33 cellular contexts compared by ENCODE assay signal in genomic region chr4:128323401-128323800, GRCh38. TPM values are rescaled to one million over a fixed set of nuclear protein-coding genes. Genes with fewer than 3 reads are reported as not detected.
DNase-seq lines count a peak whose midpoint lies in the region; ATAC-seq and TF ChIP-seq lines count a peak whose summit lies in the region.
"Had no signal": no experiment of that assay in that cellular context is flagged by ENCODE, and none has a peak within 500 bp of the region (broad histone marks: within the 10 kb centered on the region; RNA-seq: fewer than 3 reads in every experiment).

No MANE protein-coding gene starts in this region.

- no peak for TF ChIP-seq CTCF in foreskin keratinocyte (conservative IDR thresholded peaks at IDR 0.05)

- no peak overlapping the region for H3K4ac ChIP-seq in trophoblast cell (ENCODE audit: low read depth, low read length)

- H3K4me2 ChIP-seq in GM23248 (ENCODE audit: unreplicated experiment) = peak overlapping the region; percentile 52
- peak overlapping the region; percentile 3 for H3K4me2 ChIP-seq in trophoblast cell (ENCODE audit: low read length)
- H3K4me2 ChIP-seq: BLaER1 treated with 17β-estradiol and CSF1 and Interleukin-3, amounts not matched to agents 10 nM and 100 nM had no signal

- H3K79me2 ChIP-seq in GM23248 (ENCODE audit: insufficient read depth) = no peaks in the 10 kb centered on the region
- peaks cover 4% of the 10 kb centered on the region for H3K79me2 ChIP-seq in trophoblast cell (ENCODE audit: control insufficient read depth, insufficient read depth, low read length, poor library complexity)

- H3K27ac ChIP-seq in GM23248 = peak overlapping the region; percentile 84
- H3K27ac ChIP-seq in foreskin keratinocyte = no peak overlapping the region
- peak overlapping the region; percentile 100 for H3K27ac ChIP-seq in trophoblast cell (ENCODE audit: low read depth, low read length)
- H3K27ac ChIP-seq: BLaER1 treated with 17β-estradiol and CSF1 and Interleukin-3, amounts not matched to agents 10 nM and 100 nM; colonic mucosa; HL-60; left ventricle myocardium inferior; neutrophil; Peyer's patch; psoas muscle; sigmoid colon had no signal

- H4K8ac ChIP-seq in trophoblast cell (ENCODE audit: low read depth, low read length) = peak overlapping the region; percentile 75

- H3K9me2 ChIP-seq in GM23248 (ENCODE audit: insufficient read depth) = no peaks in the 10 kb centered on the region; the same call in 1 of the 2 replicates

- H3K4me3 ChIP-seq in GM23248 (0 out of 2 replicates have a peak overlapping the region, but pooled peaks have one; percentile 12), trophoblast cell (ENCODE audit: low read depth, low read length) (no peak overlapping the region)
- H3K4me3 ChIP-seq: BLaER1 treated with 17β-estradiol and CSF1 and Interleukin-3, amounts not matched to agents 10 nM and 100 nM; colonic mucosa; left ventricle myocardium inferior; Peyer's patch; psoas muscle; sigmoid colon had no signal

- no peaks in the 10 kb centered on the region for H3K9me3 ChIP-seq in GM23248 (ENCODE audit: low read depth)
- H3K9me3 ChIP-seq in trophoblast cell (ENCODE audit: insufficient read depth, low read depth, low read length) = no peaks in the 10 kb centered on the region
- H3K9me3 ChIP-seq: colonic mucosa, left ventricle myocardium inferior, neutrophil, Peyer's patch, psoas muscle, sigmoid colon had no signal

- no peak overlapping the region for H4K12ac ChIP-seq in trophoblast cell (ENCODE audit: low read depth, low read length)

- H3K4me1 ChIP-seq in GM23248 (ENCODE audit: insufficient read depth) (peaks cover 44% of the 10 kb centered on the region), foreskin keratinocyte (peaks cover 28% of the 10 kb centered on the region), trophoblast cell (ENCODE audit: control insufficient read depth in 1 of 2, insufficient read depth in 2 of 2, low read length in 2 of 2) (peaks cover 15 to 17% of the 10 kb centered on the region in 2 experiments)
- H3K4me1 ChIP-seq: BLaER1 treated with 17β-estradiol and CSF1 and Interleukin-3, amounts not matched to agents 10 nM and 100 nM; colonic mucosa; left ventricle myocardium inferior; Peyer's patch; psoas muscle had no signal

- H2AFZ ChIP-seq in GM23248 = no peak overlapping the region
- H2AFZ ChIP-seq in trophoblast cell (ENCODE audit: insufficient read depth, low read length, poor library complexity) = no peak overlapping the region

- in situ Hi-C loops in GM23248 (cut with MboI) = no loop called here

- H3K27me3 ChIP-seq in GM23248 (replicated peaks; ENCODE audit: insufficient read depth) (no peaks in the 10 kb centered on the region), foreskin keratinocyte (no peaks in the 10 kb centered on the region), trophoblast cell (ENCODE audit: insufficient read depth, low read length) (no peaks in the 10 kb centered on the region)
- H3K27me3 ChIP-seq: BLaER1 treated with 17β-estradiol and CSF1 and Interleukin-3, amounts not matched to agents 10 nM and 100 nM; colonic mucosa; neutrophil; Peyer's patch; sigmoid colon had no signal

- H4K91ac ChIP-seq in trophoblast cell (ENCODE audit: low read depth, low read length) = peak overlapping the region; percentile 75

- no peak overlapping the region for H3K18ac ChIP-seq in trophoblast cell (ENCODE audit: low read length)

- H2BK5ac ChIP-seq in trophoblast cell (ENCODE audit: low read depth, low read length, poor library complexity) = peak overlapping the region; percentile 93

- H3K36me3 ChIP-seq in GM23248 (ENCODE audit: low read depth) = 0 out of 2 replicates have a peak, but pooled peaks cover 4% of the 10 kb centered on the region
- H3K36me3 ChIP-seq in trophoblast cell (ENCODE audit: control insufficient read depth in 1 of 2, insufficient read depth in 2 of 2, low read length in 2 of 2) = no peaks in the 10 kb centered on the region
- H3K36me3 ChIP-seq: colonic mucosa, left ventricle myocardium inferior, neutrophil, Peyer's patch, sigmoid colon had no signal

- 31 to 41% methylated on average over 1 of the region's 1 CpG for WGBS in GM23248 (ENCODE audit: low coverage in 1 of 2, low lambda C conversion rate in 2 of 2, missing lambda C conversion rate in 2 of 2), 2 experiments
- WGBS in trophoblast cell (ENCODE audit: extremely low coverage, insufficient coverage, insufficient read length) = no CpG with 5 or more reads among the region's 1 CpG

- peak; percentile 10; the same call in 1 of the 3 replicates for ATAC-seq in SK-N-SH treated with all-trans-retinoic acid at 6 μM for 48 hours
- peak; percentile 24 for ATAC-seq in foreskin keratinocyte
- ATAC-seq in GM21825 (IDR thresholded peaks at IDR 0.05; ENCODE audit: unreplicated experiment) = no peak
- no peak for ATAC-seq in GM18909 (IDR thresholded peaks at IDR 0.05; ENCODE audit: poor library complexity, unreplicated experiment)
- ATAC-seq: naive thymus-derived CD4-positive, alpha-beta T cell; psoas muscle; stimulated activated memory B cell treated with anti-CD40 and anti-IgM and Interleukin-4, amounts not matched to agents 10 μg/mL and 1 μg/mL and 100 μg/mL, for 72 hours had no signal

- peak overlapping the region; percentile 85 for H2BK120ac ChIP-seq in trophoblast cell (ENCODE audit: insufficient read depth, low read length, poor library complexity)

- H3K14ac ChIP-seq in trophoblast cell (ENCODE audit: low read length) = peak overlapping the region; percentile 4

- H3F3A ChIP-seq in GM23248 (ENCODE audit: insufficient read depth) = peaks cover 41% of the 10 kb centered on the region

- peak overlapping the region; percentile 75 for H2BK12ac ChIP-seq in trophoblast cell (ENCODE audit: low read length)

- H3K9ac ChIP-seq in GM23248 (no peak overlapping the region), trophoblast cell (ENCODE audit: low read length) (no peak overlapping the region)
- H3K9ac ChIP-seq: BLaER1 treated with 17β-estradiol and CSF1 and Interleukin-3, amounts not matched to agents 10 nM and 100 nM had no signal

- H2AK5ac ChIP-seq in trophoblast cell (ENCODE audit: low read length) = peak overlapping the region; percentile 44

- peaks cover 31% of the 10 kb centered on the region for H3K79me1 ChIP-seq in trophoblast cell (ENCODE audit: low read length)

- no peak overlapping the region for H3K23ac ChIP-seq in trophoblast cell (ENCODE audit: low read length)

- DNase-seq in GM23248 = no peak
- peak in 1 of 2 donors; percentile 64 for DNase-seq in foreskin keratinocyte
- peak; percentile 86 to 92 for DNase-seq in trophoblast cell
- DNase-seq in HuH-7.5 (ENCODE audit: low spot score) = no peak
- no peak for DNase-seq in UCSD-AML1 (lab: John Stamatoyannopoulos, UW; ENCODE audit: unreplicated experiment)
- DNase-seq: activated B cell treated with CpG ODN at 0.5 μM for 24 hours; activated CD4-positive, alpha-beta T cell treated with anti-CD3 and anti-CD28 coated beads, Interleukin-2, amount 10 ng/mL, durations not matched to agents 7 days and 5 days; activated effector memory CD4-positive, alpha-beta T cell treated with Interleukin-2 at 50 U/mL for 16 hours; activated T-cell treated with anti-CD3 and anti-CD28 coated beads, Interleukin-2, amount 50 U/mL, for 1 hour; anterior cingulate cortex; colonic mucosa; effector CD4-positive, alpha-beta T cell; GF-D8; GOT3; Karpas-422; left ventricle myocardium inferior; midbrain; naive thymus-derived CD4-positive, alpha-beta T cell; NCI-H1436; NCI-H2081; NCI-H69; Peyer's patch; psoas muscle; SIG-M5; sigmoid colon; T-helper 9 cell had no signal

- no peaks in the 10 kb centered on the region for H4K20me1 ChIP-seq in GM23248 (ENCODE audit: insufficient read depth)
- H4K20me1 ChIP-seq: BLaER1 treated with 17β-estradiol and CSF1 and Interleukin-3, amounts not matched to agents 10 nM and 100 nM had no signal

TF ChIP-seq in SK-N-SH treated with all-trans-retinoic acid at 6 μM for 48 hours, 23 proteins besides CTCF, POLR2A, EP300 and RAD21 (continues in another document):
- TF ChIP-seq TOX (CRISPR knock-in tag; IDR thresholded peaks at IDR 0.05; ENCODE audit: borderline replicate concordance) (no peak), ESRRG (CRISPR knock-in tag; IDR thresholded peaks at IDR 0.05) (no peak), GLIS3 (CRISPR knock-in tag; IDR thresholded peaks at IDR 0.05) (no peak), ZNF8 (CRISPR knock-in tag; IDR thresholded peaks at IDR 0.05) (no peak), SNAI2 (CRISPR knock-in tag; IDR thresholded peaks at IDR 0.05) (no peak), ISL1 (CRISPR knock-in tag; IDR thresholded peaks at IDR 0.05) (no peak), CSDC2 (CRISPR knock-in tag; IDR thresholded peaks at IDR 0.05) (no peak)
- TF ChIP-seq, protein P1, sequence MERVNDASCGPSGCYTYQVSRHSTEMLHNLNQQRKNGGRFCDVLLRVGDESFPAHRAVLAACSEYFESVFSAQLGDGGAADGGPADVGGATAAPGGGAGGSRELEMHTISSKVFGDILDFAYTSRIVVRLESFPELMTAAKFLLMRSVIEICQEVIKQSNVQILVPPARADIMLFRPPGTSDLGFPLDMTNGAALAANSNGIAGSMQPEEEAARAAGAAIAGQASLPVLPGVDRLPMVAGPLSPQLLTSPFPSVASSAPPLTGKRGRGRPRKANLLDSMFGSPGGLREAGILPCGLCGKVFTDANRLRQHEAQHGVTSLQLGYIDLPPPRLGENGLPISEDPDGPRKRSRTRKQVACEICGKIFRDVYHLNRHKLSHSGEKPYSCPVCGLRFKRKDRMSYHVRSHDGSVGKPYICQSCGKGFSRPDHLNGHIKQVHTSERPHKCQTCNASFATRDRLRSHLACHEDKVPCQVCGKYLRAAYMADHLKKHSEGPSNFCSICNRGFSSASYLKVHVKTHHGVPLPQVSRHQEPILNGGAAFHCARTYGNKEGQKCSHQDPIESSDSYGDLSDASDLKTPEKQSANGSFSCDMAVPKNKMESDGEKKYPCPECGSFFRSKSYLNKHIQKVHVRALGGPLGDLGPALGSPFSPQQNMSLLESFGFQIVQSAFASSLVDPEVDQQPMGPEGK (CRISPR knock-in tag; IDR thresholded peaks at IDR 0.05; ENCODE audit: borderline replicate concordance) = no peak

RNA-seq across cellular contexts. Expression of gene PGRMC2, which starts 35.8 kb away (rescaled TPM):
- 97.4 and 117 TPM in 2 replicates for total RNA-seq in GM23248 (2014; rRNA removed; shearing (Covaris generic))
- polyA plus RNA-seq in GM23248 (2016; fragmentation: Nextera tagmentation; extraction: Ambion mirVana) (173 and 186 TPM in 2 replicates), foreskin keratinocyte (54.7 and 57.7 TPM in 2 replicates)
- total RNA-seq in foreskin keratinocyte = 35.8 and 38.1 TPM in 2 replicates
- 223 and 226 TPM in 2 replicates for polyA plus RNA-seq in trophoblast cell (2013)

Comparison
In these comparisons a context has a peak if more than half of its experiments do, and no peak if none do; other contexts are left out.
1. DNase-seq: peak in trophoblast cell (2 of 2); none in GM23248 (single experiment), HuH-7.5 (single experiment) and UCSD-AML1 (single experiment).
2. ATAC-seq: peak in SK-N-SH treated with all-trans-retinoic acid at 6 μM for 48 hours (single experiment) and foreskin keratinocyte (single experiment); none in GM21825 (single experiment) and GM18909 (single experiment).